Comparison of ENCODE assay signal across 24 cellular contexts in genomic region chr21:45756669-45757068, GRCh38.
"Had no signal": no experiment of that assay in that cellular context is flagged by ENCODE, and none has a peak within 500 bp of the region (broad histone marks: within the 10 kb centered on the region; RNA-seq: fewer than 3 reads in every experiment).

No MANE protein-coding gene starts in this region.

- DNase-seq: colonic mucosa; cortex of kidney; effector CD8-positive, alpha-beta T cell; effector memory CD8-positive, alpha-beta T cell; endodermal cell; erythroblast; esophagus squamous epithelium; foreskin fibroblast; foreskin melanocyte; gastrocnemius medialis; glutamatergic neuron; head of caudate nucleus; heart right ventricle; hippocampal formation; left cardiac atrium; left lung; left ventricle myocardium superior; lower lobe of right lung; mesenchymal stem cell; naive thymus-derived CD4-positive, alpha-beta T cell had no signal

- H3K36me3 ChIP-seq: colonic mucosa, esophagus squamous epithelium, gastrocnemius medialis, left lung, lower lobe of right lung had no signal

- ATAC-seq: effector memory CD8-positive, alpha-beta T cell; esophagus mucosa; gastrocnemius medialis; heart right ventricle; left cardiac atrium; left lung; left ventricle myocardium superior; lower lobe of right lung; naive thymus-derived CD4-positive, alpha-beta T cell had no signal

- H3K9me3 Mint-ChIP-seq: effector memory CD8-positive, alpha-beta T cell; endodermal cell had no signal

- H3K4me3 Mint-ChIP-seq: dendritic cell treated with granulocyte-macrophage colony-stimulating factor and Interleukin-4, amounts not matched to agents 40 ng/mL and 50 ng/mL, for 4 days; effector memory CD8-positive, alpha-beta T cell; endodermal cell; mesothelial cell of epicardium; naive thymus-derived CD4-positive, alpha-beta T cell had no signal

- H3K9me3 ChIP-seq: colonic mucosa, esophagus squamous epithelium, lower lobe of right lung had no signal

- H3K4me1 Mint-ChIP-seq: endodermal cell; mesothelial cell of epicardium; naive thymus-derived CD4-positive, alpha-beta T cell had no signal

- H3K27ac ChIP-seq: colonic mucosa, epithelial cell of prostate, esophagus squamous epithelium, gastrocnemius medialis, heart right ventricle, left lung, lower lobe of right lung had no signal

- H3K4me1 ChIP-seq: colonic mucosa, esophagus squamous epithelium, gastrocnemius medialis, heart right ventricle, left lung, lower lobe of right lung had no signal

- H3K4me3 ChIP-seq: colonic mucosa, esophagus squamous epithelium, gastrocnemius medialis, heart right ventricle, left lung, lower lobe of right lung had no signal

- H3K27me3 Mint-ChIP-seq: dendritic cell treated with granulocyte-macrophage colony-stimulating factor and Interleukin-4, amounts not matched to agents 40 ng/mL and 50 ng/mL, for 4 days had no signal

- H3K27ac Mint-ChIP-seq: dendritic cell treated with granulocyte-macrophage colony-stimulating factor and Interleukin-4, amounts not matched to agents 40 ng/mL and 50 ng/mL, for 4 days; effector memory CD8-positive, alpha-beta T cell; endodermal cell; mesothelial cell of epicardium; naive thymus-derived CD4-positive, alpha-beta T cell had no signal
